In the genomic region with DNA sequence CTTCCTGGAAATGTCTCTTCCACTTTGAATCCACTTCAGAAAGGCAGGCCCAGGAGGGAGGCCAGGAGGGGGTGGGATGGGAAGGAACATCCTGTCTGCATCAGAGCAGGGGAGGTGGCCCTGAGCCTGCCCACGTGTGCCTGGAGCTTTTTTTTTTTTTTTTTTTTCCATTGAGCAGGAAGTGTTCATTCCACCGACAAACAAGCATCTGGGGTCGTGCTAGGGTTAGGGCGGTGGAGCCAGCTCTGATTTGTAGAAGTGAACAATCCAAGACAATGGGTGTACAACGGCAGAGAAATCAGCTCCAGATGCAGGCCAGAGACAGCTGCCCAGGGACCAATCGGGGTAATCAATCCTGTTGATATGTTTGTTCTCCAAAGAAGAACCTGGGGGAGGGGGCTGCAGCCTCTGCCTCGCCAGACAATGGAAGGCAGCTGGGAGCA, we compare ENCODE assay signal across 10 cellular contexts.
DNase-seq lines count a peak whose midpoint lies in the region; ATAC-seq, FAIRE-seq and TF ChIP-seq lines count a peak whose summit lies in the region.
"Had no signal": no experiment of that assay in that cellular context is flagged by ENCODE, and none has a peak within 500 bp of the region (broad histone marks: within the 10 kb centered on the region; RNA-seq: fewer than 3 reads in every experiment).

No MANE protein-coding gene starts in this region.

- H3K36me3 ChIP-seq in naive thymus-derived CD4-positive, alpha-beta T cell (ENCODE audit: control insufficient read depth in 2 of 3, insufficient read depth in 3 of 3, low read length in 3 of 3) = no peaks in the 10 kb centered on the region
- H3K36me3 ChIP-seq: HAP-1 had no signal

- H3K9me3 ChIP-seq in naive thymus-derived CD4-positive, alpha-beta T cell (ENCODE audit: control insufficient read depth in 2 of 3, low read length in 3 of 3) = no peaks in the 10 kb centered on the region
- H3K9me3 ChIP-seq: HAP-1 had no signal

- peak overlapping the region; percentile 16 to 56 for H3K27ac Mint-ChIP-seq in effector memory CD8-positive, alpha-beta T cell
- peak overlapping the region; percentile 66 to 88 (median 83) for H3K27ac Mint-ChIP-seq in naive thymus-derived CD4-positive, alpha-beta T cell
- H3K27ac Mint-ChIP-seq: activated T-cell treated with anti-CD3 and anti-CD28 coated beads, Interleukin-2, amount 50 U/mL, for 72 hours had no signal

- no peak overlapping the region for H3K4me3 ChIP-seq in naive thymus-derived CD4-positive, alpha-beta T cell (ENCODE audit: low read length)
- H3K4me3 ChIP-seq: HAP-1 had no signal

- DNase-seq in Caki2 (ENCODE audit: low read depth) (peak; percentile 52), NCI-H2029 treated with DMSO at 0.1 percent for 48 hours (lab: John Stamatoyannopoulos, UW) (peak; percentile 52), erythroblast (lab: John Stamatoyannopoulos, UW) (no peak), GM12891 (ENCODE audit: insufficient read length, low spot score) (no peak), pons (ENCODE audit: low spot score) (no peak)
- DNase-seq in effector memory CD8-positive, alpha-beta T cell = no peak
- DNase-seq in naive thymus-derived CD4-positive, alpha-beta T cell = no peak
- DNase-seq: activated T-cell treated with anti-CD3 and anti-CD28 coated beads, Interleukin-2, amount 50 U/mL, for 72 hours had no signal

- POLR2A ChIA-PET in naive thymus-derived CD4-positive, alpha-beta T cell (lab: Charles Lee) = interaction anchor here (0.6 to 2.3 kb wide), 7 partner anchors 9 to 357 kb away, joined by 3 to 7 read pairs (median 4); no protein-coding TSS in a partner anchor

- in situ Hi-C loops in Caki2 (cut with HindIII; ENCODE audit: low pct_unique_long_range_greater_than_20kb, low sequenced_read_pairs) = no loop called here

- intact Hi-C loops in naive thymus-derived CD4-positive, alpha-beta T cell (cut with micrococcal nuclease) = loop anchor here in 1 of 2 donors (5.0 kb wide), 2 partner anchors 36 to 44 kb away; no protein-coding TSS in a partner anchor

- no peak overlapping the region for H3K4me3 Mint-ChIP-seq in effector memory CD8-positive, alpha-beta T cell
- peak overlapping the region in 9 of 10 donors; percentile 24 to 61 (median 43) for H3K4me3 Mint-ChIP-seq in naive thymus-derived CD4-positive, alpha-beta T cell
- H3K4me3 Mint-ChIP-seq: activated T-cell treated with anti-CD3 and anti-CD28 coated beads, Interleukin-2, amount 50 U/mL, for 72 hours had no signal

- peaks cover 4% of the 10 kb centered on the region for H3K36me3 Mint-ChIP-seq in effector memory CD8-positive, alpha-beta T cell (ENCODE audit: insufficient read depth)
- H3K36me3 Mint-ChIP-seq in naive thymus-derived CD4-positive, alpha-beta T cell = peaks cover 0 to 7% (median 5%) of the 10 kb centered on the region in 5 donors

- H3K4me1 ChIP-seq in naive thymus-derived CD4-positive, alpha-beta T cell (ENCODE audit: control insufficient read depth in 2 of 2, insufficient read depth in 2 of 2, low read length in 2 of 2) = peaks cover 4 to 53% of the 10 kb centered on the region in 2 donors
- H3K4me1 ChIP-seq: HAP-1 had no signal

- FAIRE-seq in GM12891 (lab: Jason Lieb, UNC) = no peak

- TF ChIP-seq POLR2A in erythroblast (IDR thresholded peaks at IDR 0.05; ENCODE audit: low read length) (no peak), GM12891 (IDR thresholded peaks at IDR 0.05; ENCODE audit: low read depth, low read length) (no peak)

- peak overlapping the region; percentile 31 for H3K27ac ChIP-seq in naive thymus-derived CD4-positive, alpha-beta T cell (ENCODE audit: low read depth, low read length)

- no peaks in the 10 kb centered on the region for H3K27me3 ChIP-seq in naive thymus-derived CD4-positive, alpha-beta T cell (ENCODE audit: control insufficient read depth in 2 of 2, insufficient read depth in 2 of 2, low read length in 2 of 2)

- CTCF ChIA-PET in naive thymus-derived CD4-positive, alpha-beta T cell (lab: Charles Lee) = interaction anchor here (0.7 to 1.3 kb wide), 2 partner anchors 20 to 25 kb away, joined by 3 to 4 read pairs; no protein-coding TSS in a partner anchor

- no peaks in the 10 kb centered on the region for H3K9me3 Mint-ChIP-seq in effector memory CD8-positive, alpha-beta T cell
- H3K9me3 Mint-ChIP-seq in naive thymus-derived CD4-positive, alpha-beta T cell = no peaks in the 10 kb centered on the region
- H3K9me3 Mint-ChIP-seq: activated T-cell treated with anti-CD3 and anti-CD28 coated beads, Interleukin-2, amount 50 U/mL, for 72 hours had no signal

- H3K4me1 Mint-ChIP-seq in effector memory CD8-positive, alpha-beta T cell (ENCODE audit: low read depth in 2 of 2) = peaks cover 40 to 45% of the 10 kb centered on the region in 2 donors
- H3K4me1 Mint-ChIP-seq in naive thymus-derived CD4-positive, alpha-beta T cell = peaks cover 39 to 81% (median 76%) of the 10 kb centered on the region in 7 donors

- H3K27me3 Mint-ChIP-seq in effector memory CD8-positive, alpha-beta T cell = no peaks in the 10 kb centered on the region
- no peaks in the 10 kb centered on the region for H3K27me3 Mint-ChIP-seq in naive thymus-derived CD4-positive, alpha-beta T cell

- ATAC-seq in effector memory CD8-positive, alpha-beta T cell (replicated peaks) = no peak
- ATAC-seq in naive thymus-derived CD4-positive, alpha-beta T cell = peak; percentile 18
- ATAC-seq in HG02840 (IDR thresholded peaks at IDR 0.05; ENCODE audit: low FRiP score, unreplicated experiment) = no peak

TF ChIP-seq in GM12891, 5 proteins besides CTCF, POLR2A, EP300 and RAD21:
- TF ChIP-seq POLR2AphosphoS5 (IDR thresholded peaks at IDR 0.05; ENCODE audit: low read depth, low read length) (no peak), POU2F2 (IDR thresholded peaks at IDR 0.05; ENCODE audit: low read depth, low read length) (no peak), TAF1 (IDR thresholded peaks at IDR 0.05; ENCODE audit: low read depth, low read length) (no peak), PAX5 (IDR thresholded peaks at IDR 0.05; ENCODE audit: insufficient read depth, low read length, severe bottlenecking) (no peak), SPI1 (IDR thresholded peaks at IDR 0.05; ENCODE audit: low read depth, low read length) (no peak)

Comparison
In these comparisons a context has a peak if more than half of its experiments do, and no peak if none do; other contexts are left out.
1. DNase-seq: peak in Caki2 (single experiment) and NCI-H2029 treated with DMSO at 0.1 percent for 48 hours (single experiment); none in effector memory CD8-positive, alpha-beta T cell (0 of 3), naive thymus-derived CD4-positive, alpha-beta T cell (0 of 9), erythroblast (0 of 2), GM12891 (single experiment) and pons (single experiment).
2. H3K4me3 Mint-ChIP-seq: peak in naive thymus-derived CD4-positive, alpha-beta T cell (9 of 10); none in effector memory CD8-positive, alpha-beta T cell (0 of 2).